In the genomic region with DNA sequence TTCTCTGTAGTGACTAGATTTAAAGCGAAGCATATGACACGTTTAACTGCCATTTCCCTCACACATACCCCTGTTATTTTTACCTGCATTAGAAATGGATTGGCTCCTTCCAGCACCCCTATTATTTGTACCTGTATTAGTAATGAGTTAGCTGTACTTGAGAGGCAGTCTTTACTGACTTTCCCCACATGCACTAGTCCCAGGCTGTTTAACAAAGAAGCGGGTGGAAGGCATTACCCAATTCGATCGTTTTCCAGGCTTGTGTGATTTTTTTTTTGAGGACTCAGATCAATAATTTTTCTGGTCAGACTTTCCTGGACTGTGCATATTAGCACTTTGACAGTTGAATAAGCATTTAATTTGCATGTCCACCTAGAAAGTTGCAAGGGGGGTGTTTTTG, we compare ENCODE assay signal across 24 cellular contexts. TPM values are rescaled to one million over a fixed set of nuclear protein-coding genes. Genes with fewer than 3 reads are reported as not detected.
DNase-seq lines count a peak whose midpoint lies in the region; ATAC-seq and TF ChIP-seq lines count a peak whose summit lies in the region.
"Had no signal": no experiment of that assay in that cellular context is flagged by ENCODE, and none has a peak within 500 bp of the region (broad histone marks: within the 10 kb centered on the region; RNA-seq: fewer than 3 reads in every experiment).

No MANE protein-coding gene starts in this region.

- H3K27me3 Mint-ChIP-seq in activated CD4-positive, alpha-beta T cell treated with anti-CD3 and anti-CD28 coated beads, Interleukin-2, amount 10 ng/mL, durations not matched to agents 7 days and 5 days, result no peaks in the 10 kb centered on the region
- no peaks in the 10 kb centered on the region for H3K27me3 Mint-ChIP-seq in T-cell
- H3K27me3 Mint-ChIP-seq in stimulated activated naive B cell treated with anti-CD40 and anti-IgM and Interleukin-4, amounts not matched to agents 10 μg/mL and 1 μg/mL and 100 μg/mL, for 72 hours, result no peaks in the 10 kb centered on the region
- H3K27me3 Mint-ChIP-seq: type B pancreatic cell had no signal

- peaks cover 63% of the 10 kb centered on the region for H3K36me3 Mint-ChIP-seq in activated CD4-positive, alpha-beta T cell treated with anti-CD3 and anti-CD28 coated beads, Interleukin-2, amount 10 ng/mL, durations not matched to agents 7 days and 5 days (ENCODE audit: low read depth)
- H3K36me3 Mint-ChIP-seq in T-cell, result peaks cover 69% of the 10 kb centered on the region
- H3K36me3 Mint-ChIP-seq in stimulated activated naive B cell treated with anti-CD40 and anti-IgM and Interleukin-4, amounts not matched to agents 10 μg/mL and 1 μg/mL and 100 μg/mL, for 72 hours, result peaks cover 47 to 76% of the 10 kb centered on the region in 2 donors

- ATAC-seq in T-cell (replicated peaks in 1 of 4) (no peak), lung (ENCODE audit: insufficient read depth, low FRiP score) (peak; percentile 17), HG02571 (IDR thresholded peaks at IDR 0.05; ENCODE audit: unreplicated experiment) (no peak)
- no peak for ATAC-seq in stimulated activated naive B cell treated with anti-CD40 and anti-IgM and Interleukin-4, amounts not matched to agents 10 μg/mL and 1 μg/mL and 100 μg/mL, for 72 hours (replicated peaks)
- ATAC-seq: body of pancreas had no signal

- H4K20me1 ChIP-seq in BLaER1, result peaks cover 41% of the 10 kb centered on the region

- H3K27ac Mint-ChIP-seq in activated CD4-positive, alpha-beta T cell treated with anti-CD3 and anti-CD28 coated beads, Interleukin-2, amount 10 ng/mL, durations not matched to agents 7 days and 5 days, result peak overlapping the region; percentile 3
- peak overlapping the region; percentile 50 to 67 for H3K27ac Mint-ChIP-seq in T-cell
- no peak overlapping the region for H3K27ac Mint-ChIP-seq in stimulated activated naive B cell treated with anti-CD40 and anti-IgM and Interleukin-4, amounts not matched to agents 10 μg/mL and 1 μg/mL and 100 μg/mL, for 72 hours
- H3K27ac Mint-ChIP-seq: type B pancreatic cell had no signal

- H3K9me3 ChIP-seq in BLaER1 (no peaks in the 10 kb centered on the region), lung (ENCODE audit: control insufficient read depth in 2 of 2, insufficient read depth in 1 of 2, low read length in 1 of 2) (no peaks in the 10 kb centered on the region)
- H3K9me3 ChIP-seq: BE2C, body of pancreas, esophagus muscularis mucosa had no signal

- WGBS in lung, 2 donors, result 89 to 90% methylated on average over 5 of the region's 5 CpGs

- H3K9ac ChIP-seq in BLaER1, result no peak overlapping the region

- peaks cover 38% of the 10 kb centered on the region for H3K4me1 Mint-ChIP-seq in activated CD4-positive, alpha-beta T cell treated with anti-CD3 and anti-CD28 coated beads, Interleukin-2, amount 10 ng/mL, durations not matched to agents 7 days and 5 days
- H3K4me1 Mint-ChIP-seq in T-cell, result peaks cover 23 to 36% (median 35%) of the 10 kb centered on the region in 3 donors
- H3K4me1 Mint-ChIP-seq in stimulated activated naive B cell treated with anti-CD40 and anti-IgM and Interleukin-4, amounts not matched to agents 10 μg/mL and 1 μg/mL and 100 μg/mL, for 72 hours, result peaks cover 11 to 12% of the 10 kb centered on the region in 2 donors

- peaks cover 64% of the 10 kb centered on the region for H3K4me1 ChIP-seq in BLaER1
- H3K4me1 ChIP-seq in lung (ENCODE audit: control insufficient read depth in 2 of 2, insufficient read depth in 2 of 2, low read length in 2 of 2), result no peaks in the 10 kb centered on the region
- H3K4me1 ChIP-seq: body of pancreas had no signal

- H3K9me3 Mint-ChIP-seq in activated CD4-positive, alpha-beta T cell treated with anti-CD3 and anti-CD28 coated beads, Interleukin-2, amount 10 ng/mL, durations not matched to agents 7 days and 5 days, result no peaks in the 10 kb centered on the region
- H3K9me3 Mint-ChIP-seq in T-cell, result no peaks in the 10 kb centered on the region
- H3K9me3 Mint-ChIP-seq in stimulated activated naive B cell treated with anti-CD40 and anti-IgM and Interleukin-4, amounts not matched to agents 10 μg/mL and 1 μg/mL and 100 μg/mL, for 72 hours, result no peaks in the 10 kb centered on the region
- H3K9me3 Mint-ChIP-seq: type B pancreatic cell had no signal

- H3K27me3 ChIP-seq in BLaER1, result no peaks in the 10 kb centered on the region
- no peaks in the 10 kb centered on the region for H3K27me3 ChIP-seq in lung (ENCODE audit: control insufficient read depth, insufficient read depth)
- H3K27me3 ChIP-seq: BE2C, body of pancreas, esophagus muscularis mucosa had no signal

- no peak overlapping the region for H3K4me3 Mint-ChIP-seq in activated CD4-positive, alpha-beta T cell treated with anti-CD3 and anti-CD28 coated beads, Interleukin-2, amount 10 ng/mL, durations not matched to agents 7 days and 5 days
- no peak overlapping the region for H3K4me3 Mint-ChIP-seq in T-cell
- H3K4me3 Mint-ChIP-seq in stimulated activated naive B cell treated with anti-CD40 and anti-IgM and Interleukin-4, amounts not matched to agents 10 μg/mL and 1 μg/mL and 100 μg/mL, for 72 hours, result no peak overlapping the region
- H3K4me3 Mint-ChIP-seq: type B pancreatic cell had no signal

- peak overlapping the region; percentile 82 for H3K4me2 ChIP-seq in BLaER1

- TF ChIP-seq CTCF in lung (IDR thresholded peaks at IDR 0.05; ENCODE audit: control extremely low read depth, extremely low read depth), result no peak

- POLR2A ChIA-PET in activated CD4-positive, alpha-beta T cell treated with anti-CD3 and anti-CD28 coated beads, Interleukin-2, amount 10 ng/mL, durations not matched to agents 7 days and 5 days (lab: Charles Lee), result no interaction called here
- POLR2A ChIA-PET in T-cell (lab: Charles Lee), result no interaction called here

- CTCF ChIA-PET in activated CD4-positive, alpha-beta T cell treated with anti-CD3 and anti-CD28 coated beads, Interleukin-2, amount 10 ng/mL, durations not matched to agents 7 days and 5 days (lab: Charles Lee), result interaction anchor here (0.6 to 0.7 kb wide), 2 partner anchors 180 to 437 kb away, joined by 3 read pairs; no protein-coding TSS in a partner anchor
- CTCF ChIA-PET in T-cell (lab: Charles Lee), result no interaction called here

- H3K27ac ChIP-seq in BLaER1 (peak overlapping the region; percentile 68), lung (ENCODE audit: low read depth in 1 of 2, low read length in 1 of 2) (no peak overlapping the region)
- H3K27ac ChIP-seq: body of pancreas, esophagus muscularis mucosa had no signal

- H3K4me3 ChIP-seq in BLaER1 (no peak overlapping the region), lung (no peak overlapping the region)
- H3K4me3 ChIP-seq: body of pancreas, esophagus muscularis mucosa, skin epidermis had no signal

- no peak for DNase-seq in activated CD4-positive, alpha-beta T cell treated with anti-CD3 and anti-CD28 coated beads, Interleukin-2, amount 10 ng/mL, durations not matched to agents 7 days and 5 days
- no peak for DNase-seq in activated CD4-positive, alpha-beta T cell treated with anti-CD3 and anti-CD28 coated beads for 1 hour
- no peak for DNase-seq in T-cell
- no peak for DNase-seq in lung (ENCODE audit: low spot score)
- DNase-seq in stimulated activated CD8-positive, alpha-beta memory T cell treated with anti-CD3 and anti-CD28 coated beads, Interleukin-4, amount 100 ng/mL, for 48 hours, result no peak
- DNase-seq in stimulated activated naive B cell treated with anti-CD40 and anti-IgM and Interleukin-4, amounts not matched to agents 10 μg/mL and 1 μg/mL and 100 μg/mL, for 72 hours, result no peak
- DNase-seq: activated T-cell treated with anti-CD3 and anti-CD28 coated beads for 4 hours; BE2C; body of pancreas; effector memory CD4-positive, alpha-beta T cell; EL; hypothalamus; IMR-90; NCI-H2081; NCI-H345; NCI-H82; nucleus accumbens; SHP77 treated with DMSO at 0.1 percent for 48 hours; stimulated activated CD4-positive, alpha-beta T cell treated with anti-CD3 and anti-CD28 coated beads, Interleukin-4, amount 100 ng/mL, for 24 hours had no signal

- H3K36me3 ChIP-seq in BLaER1 (peaks cover 81% of the 10 kb centered on the region), lung (ENCODE audit: control insufficient read depth in 2 of 2, insufficient read depth in 2 of 2, low read length in 2 of 2) (peaks cover 36 to 50% of the 10 kb centered on the region in 2 donors)

RNA-seq across cellular contexts. Expression of gene RAD52, which starts 46.4 kb away (rescaled TPM):
- 10 to 100 TPM; 18.5 to 19.4 TPM for total RNA-seq in activated CD4-positive, alpha-beta T cell treated with anti-CD3 and anti-CD28 coated beads, Interleukin-2, amount 10 ng/mL, durations not matched to agents 7 days and 5 days
- 10 to 100 TPM; 12.7 to 28.4 (median 18.3) TPM for total RNA-seq in T-cell
- total RNA-seq in lung, result 10 to 100 TPM; 10.9 to 36.8 TPM
- polyA plus RNA-seq in lung, result 1 to 10 TPM; 4.3 to 5.1 TPM
